In genomic region chr3:105368575-105369500, GRCh38 we compare ENCODE assay signal across 1 cellular context.
A peak's percentile ranks its signal among the peaks of the same experiment; 100 is the strongest.
TF ChIP-seq lines count a peak whose summit lies in the region.

No MANE protein-coding gene starts in this region.

TF ChIP-seq in HEK293, 187 proteins besides CTCF, POLR2A, EP300 and RAD21 (continued from another document):
- TF ChIP-seq ZNF221 (tag by site-specific recombination; IDR thresholded peaks at IDR 0.05; ENCODE audit: borderline replicate concordance) (no peak), GLIS2 (tag by site-specific recombination; IDR thresholded peaks at IDR 0.05) (peak; percentile 65), ZNF18 (tag by site-specific recombination; IDR thresholded peaks at IDR 0.05) (no peak), SP3 (tag by site-specific recombination; IDR thresholded peaks at IDR 0.05) (0 out of 2 replicates have a peak, but pooled peaks have one; percentile 15), ZNF585B (tag by site-specific recombination; IDR thresholded peaks at IDR 0.05) (no peak), ZNF274 (IDR thresholded peaks at IDR 0.05; ENCODE audit: low read length) (no peak), ZNF274 (tag by site-specific recombination; IDR thresholded peaks at IDR 0.05; ENCODE audit: borderline replicate concordance) (no peak), ZBTB10 (tag by site-specific recombination; IDR thresholded peaks at IDR 0.05) (no peak), ZNF747 (tag by site-specific recombination; IDR thresholded peaks at IDR 0.05) (no peak), ZSCAN30 (tag by site-specific recombination; IDR thresholded peaks at IDR 0.05) (0 out of 2 replicates have a peak, but pooled peaks have one; percentile 13), ZNF768 (tag by site-specific recombination; IDR thresholded peaks at IDR 0.05) (no peak), ZNF157 (tag by site-specific recombination; IDR thresholded peaks at IDR 0.05) (no peak), ZNF660 (tag by site-specific recombination; IDR thresholded peaks at IDR 0.05) (no peak), ZNF830 (tag by site-specific recombination; IDR thresholded peaks at IDR 0.05; ENCODE audit: low read depth) (no peak), ZNF704 (tag by site-specific recombination; IDR thresholded peaks at IDR 0.05) (no peak), ZNF391 (tag by site-specific recombination; IDR thresholded peaks at IDR 0.05; ENCODE audit: borderline replicate concordance, low read depth) (no peak)
- TF ChIP-seq, protein P1, sequence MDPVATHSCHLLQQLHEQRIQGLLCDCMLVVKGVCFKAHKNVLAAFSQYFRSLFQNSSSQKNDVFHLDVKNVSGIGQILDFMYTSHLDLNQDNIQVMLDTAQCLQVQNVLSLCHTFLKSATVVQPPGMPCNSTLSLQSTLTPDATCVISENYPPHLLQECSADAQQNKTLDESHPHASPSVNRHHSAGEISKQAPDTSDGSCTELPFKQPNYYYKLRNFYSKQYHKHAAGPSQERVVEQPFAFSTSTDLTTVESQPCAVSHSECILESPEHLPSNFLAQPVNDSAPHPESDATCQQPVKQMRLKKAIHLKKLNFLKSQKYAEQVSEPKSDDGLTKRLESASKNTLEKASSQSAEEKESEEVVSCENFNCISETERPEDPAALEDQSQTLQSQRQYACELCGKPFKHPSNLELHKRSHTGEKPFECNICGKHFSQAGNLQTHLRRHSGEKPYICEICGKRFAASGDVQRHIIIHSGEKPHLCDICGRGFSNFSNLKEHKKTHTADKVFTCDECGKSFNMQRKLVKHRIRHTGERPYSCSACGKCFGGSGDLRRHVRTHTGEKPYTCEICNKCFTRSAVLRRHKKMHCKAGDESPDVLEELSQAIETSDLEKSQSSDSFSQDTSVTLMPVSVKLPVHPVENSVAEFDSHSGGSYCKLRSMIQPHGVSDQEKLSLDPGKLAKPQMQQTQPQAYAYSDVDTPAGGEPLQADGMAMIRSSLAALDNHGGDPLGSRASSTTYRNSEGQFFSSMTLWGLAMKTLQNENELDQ (tag by site-specific recombination; IDR thresholded peaks at IDR 0.05; ENCODE audit: low read depth) = no peak
- TF ChIP-seq, protein P2, sequence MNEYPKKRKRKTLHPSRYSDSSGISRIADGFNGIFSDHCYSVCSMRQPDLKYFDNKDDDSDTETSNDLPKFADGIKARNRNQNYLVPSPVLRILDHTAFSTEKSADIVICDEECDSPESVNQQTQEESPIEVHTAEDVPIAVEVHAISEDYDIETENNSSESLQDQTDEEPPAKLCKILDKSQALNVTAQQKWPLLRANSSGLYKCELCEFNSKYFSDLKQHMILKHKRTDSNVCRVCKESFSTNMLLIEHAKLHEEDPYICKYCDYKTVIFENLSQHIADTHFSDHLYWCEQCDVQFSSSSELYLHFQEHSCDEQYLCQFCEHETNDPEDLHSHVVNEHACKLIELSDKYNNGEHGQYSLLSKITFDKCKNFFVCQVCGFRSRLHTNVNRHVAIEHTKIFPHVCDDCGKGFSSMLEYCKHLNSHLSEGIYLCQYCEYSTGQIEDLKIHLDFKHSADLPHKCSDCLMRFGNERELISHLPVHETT (tag by site-specific recombination; IDR thresholded peaks at IDR 0.05) = no peak
